In genomic region chr2:122100371-122101150, GRCh38 we compare ENCODE assay signal across 24 cellular contexts.
A peak's percentile ranks its signal among the peaks of the same experiment; 100 is the strongest.
DNase-seq lines count a peak whose midpoint lies in the region; ATAC-seq and TF ChIP-seq lines count a peak whose summit lies in the region.
"Had no signal": no experiment of that assay in that cellular context is flagged by ENCODE, and none has a peak within 500 bp of the region (broad histone marks: within the 10 kb centered on the region; RNA-seq: fewer than 3 reads in every experiment).

No MANE protein-coding gene starts in this region.

- WGBS in GM23248 (ENCODE audit: low coverage in 1 of 2, low lambda C conversion rate in 2 of 2, missing lambda C conversion rate in 2 of 2), 2 experiments: 9 to 13% methylated on average over 2 of the region's 2 CpGs

- ATAC-seq in SK-N-SH treated with all-trans-retinoic acid at 6 μM for 48 hours: no peak
- ATAC-seq: activated CD4-positive, CD25-positive, alpha-beta regulatory T cell treated with anti-CD3 and anti-CD28 coated beads, Interleukin-2, amount 50 U/mL, for 24 hours; activated naive CD8-positive, alpha-beta T cell treated with anti-CD3 and anti-CD28 coated beads, Interleukin-2, amount 50 U/mL, for 24 hours; left lobe of liver; stimulated activated naive CD8-positive, alpha-beta T cell treated with anti-CD3 and anti-CD28 coated beads, Interleukin-15, amount 100 ng/mL, for 72 hours had no signal

- H3K27ac ChIP-seq in GM23248: peak overlapping the region; percentile 45
- H3K27ac ChIP-seq: hepatocyte, HL-60, SJSA1 had no signal

- H3K9me2 ChIP-seq in GM23248 (ENCODE audit: insufficient read depth): no peaks in the 10 kb centered on the region

- H3K4me1 ChIP-seq in GM23248 (ENCODE audit: insufficient read depth): peaks cover 33% of the 10 kb centered on the region
- H3K4me1 ChIP-seq: SJSA1 had no signal

- H3F3A ChIP-seq in GM23248 (ENCODE audit: insufficient read depth): peaks cover 17% of the 10 kb centered on the region; the same call in 1 of the 2 replicates

- DNase-seq in GM23248 (peak; percentile 56), astrocyte of the cerebellum (ENCODE audit: low read depth) (peak; percentile 1), iPS DF 4.7 (ENCODE audit: extremely low read depth, low spot score) (peak; percentile 33), renal cortical epithelial cell (ENCODE audit: low read depth) (peak; percentile 51), dedifferentiated amniotic fluid mesenchymal stem cell (ENCODE audit: extremely low spot score) (no peak), C1 segment of cervical spinal cord (lab: John Stamatoyannopoulos, UW) (no peak)
- DNase-seq: activated naive CD8-positive, alpha-beta T cell treated with anti-CD3 and anti-CD28 coated beads, Interleukin-2, amount 50 U/mL, for 24 hours; AML-193; effector memory CD4-positive, alpha-beta T cell; GF-D8; NCI-H1092; NCI-H2081 treated with DMSO at 0.1 percent for 48 hours; NCI-H526; nucleus accumbens; OCI-M1; stimulated activated CD4-positive, alpha-beta T cell treated with anti-CD3 and anti-CD28 coated beads, Interleukin-1b, Interleukin-23, amount 100 ng/mL, for 48 hours; stimulated activated naive CD8-positive, alpha-beta T cell treated with anti-CD3 and anti-CD28 coated beads, Interleukin-15, amount 100 ng/mL, for 72 hours; T-helper 9 cell had no signal

- H3K27me3 ChIP-seq in GM23248 (replicated peaks; ENCODE audit: insufficient read depth): no peaks in the 10 kb centered on the region
- H3K27me3 ChIP-seq: hepatocyte, SJSA1 had no signal

- H3K9ac ChIP-seq in GM23248: no peak overlapping the region; the same call in 1 of the 2 replicates

- H2AFZ ChIP-seq in GM23248: no peak overlapping the region
- H2AFZ ChIP-seq: hepatocyte had no signal

- H3K79me2 ChIP-seq in GM23248 (ENCODE audit: insufficient read depth): no peaks in the 10 kb centered on the region
- H3K79me2 ChIP-seq: hepatocyte had no signal

- no peak overlapping the region for H3K4me2 ChIP-seq in GM23248 (ENCODE audit: unreplicated experiment)
- H3K4me2 ChIP-seq: hepatocyte had no signal

- in situ Hi-C loops in GM23248 (cut with MboI) (no loop called here), astrocyte of the cerebellum (cut with HindIII; ENCODE audit: low sequenced_read_pairs) (no loop called here)

- no peaks in the 10 kb centered on the region for H4K20me1 ChIP-seq in GM23248 (ENCODE audit: insufficient read depth)

- no peaks in the 10 kb centered on the region for H3K36me3 ChIP-seq in GM23248 (ENCODE audit: low read depth)
- H3K36me3 ChIP-seq: SJSA1 had no signal

- no peak for TF ChIP-seq CTCF in astrocyte of the cerebellum (IDR thresholded peaks at IDR 0.05; ENCODE audit: low read depth, low read length, missing control alignments)

- no peaks in the 10 kb centered on the region for H3K9me3 ChIP-seq in GM23248 (ENCODE audit: low read depth)
- H3K9me3 ChIP-seq: SJSA1 had no signal

- H3K4me3 ChIP-seq in GM23248 (no peak overlapping the region), astrocyte of the cerebellum (ENCODE audit: low read depth, low read length) (no peak overlapping the region)
- H3K4me3 ChIP-seq: hepatocyte, SJSA1 had no signal

TF ChIP-seq in SK-N-SH treated with all-trans-retinoic acid at 6 μM for 48 hours, 23 proteins besides CTCF, POLR2A, EP300 and RAD21:
- TF ChIP-seq ISL1 (CRISPR knock-in tag; IDR thresholded peaks at IDR 0.05) (no peak), CSDC2 (CRISPR knock-in tag; IDR thresholded peaks at IDR 0.05) (no peak), RARB (CRISPR knock-in tag; IDR thresholded peaks at IDR 0.05) (no peak), ZNF565 (CRISPR knock-in tag; conservative IDR thresholded peaks at IDR 0.05; ENCODE audit: low read depth) (no peak), ARNTL (CRISPR knock-in tag; IDR thresholded peaks at IDR 0.05; ENCODE audit: borderline replicate concordance, low read depth) (no peak), ZNF70 (CRISPR knock-in tag; IDR thresholded peaks at IDR 0.05) (no peak), SNAI2 (CRISPR knock-in tag; IDR thresholded peaks at IDR 0.05) (no peak)
- TF ChIP-seq, protein P1, sequence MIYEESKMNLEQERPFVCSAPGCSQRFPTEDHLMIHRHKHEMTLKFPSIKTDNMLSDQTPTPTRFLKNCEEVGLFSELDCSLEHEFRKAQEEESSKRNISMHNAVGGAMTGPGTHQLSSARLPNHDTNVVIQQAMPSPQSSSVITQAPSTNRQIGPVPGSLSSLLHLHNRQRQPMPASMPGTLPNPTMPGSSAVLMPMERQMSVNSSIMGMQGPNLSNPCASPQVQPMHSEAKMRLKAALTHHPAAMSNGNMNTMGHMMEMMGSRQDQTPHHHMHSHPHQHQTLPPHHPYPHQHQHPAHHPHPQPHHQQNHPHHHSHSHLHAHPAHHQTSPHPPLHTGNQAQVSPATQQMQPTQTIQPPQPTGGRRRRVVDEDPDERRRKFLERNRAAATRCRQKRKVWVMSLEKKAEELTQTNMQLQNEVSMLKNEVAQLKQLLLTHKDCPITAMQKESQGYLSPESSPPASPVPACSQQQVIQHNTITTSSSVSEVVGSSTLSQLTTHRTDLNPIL (CRISPR knock-in tag; IDR thresholded peaks at IDR 0.05; ENCODE audit: low read depth): no peak
TF ChIP-seq in SK-N-SH treated with all-trans-retinoic acid at 6 μM for 48 hours: peak in this region for 0.

Comparison
In these comparisons a context has a peak if more than half of its experiments do, and no peak if none do; other contexts are left out.
1. DNase-seq: peak in GM23248 (single experiment), astrocyte of the cerebellum (single experiment), iPS DF 4.7 (single experiment) and renal cortical epithelial cell (single experiment); none in dedifferentiated amniotic fluid mesenchymal stem cell (single experiment) and C1 segment of cervical spinal cord (0 of 14).